In genomic region chr22:20503816-20504215, GRCh38 we compare ENCODE assay signal across 1 cellular context.
A peak's percentile ranks its signal among the peaks of the same experiment; 100 is the strongest.
TF ChIP-seq lines count a peak whose summit lies in the region.

No MANE protein-coding gene starts in this region.

TF ChIP-seq in K562, 482 proteins besides CTCF, POLR2A, EP300 and RAD21 (continued from another document):
- TF ChIP-seq ARID3B (CRISPR knock-in tag; IDR thresholded peaks at IDR 0.05; ENCODE audit: borderline replicate concordance) (peak; percentile 72; the same call in 1 of the 2 replicates), CEBPB (tag; IDR thresholded peaks at IDR 0.05) (no peak), ZNF431 (CRISPR knock-in tag; IDR thresholded peaks at IDR 0.05) (no peak), ZNF695 (CRISPR knock-in tag; IDR thresholded peaks at IDR 0.05) (0 out of 2 replicates have a peak, but pooled peaks have one; percentile 25), TCF15 (CRISPR knock-in tag; IDR thresholded peaks at IDR 0.05) (peak; percentile 67; the same call in 1 of the 2 replicates), FOXO4 (CRISPR knock-in tag; IDR thresholded peaks at IDR 0.05) (0 out of 2 replicates have a peak, but pooled peaks have one; percentile 65), ZNF408 (CRISPR knock-in tag; IDR thresholded peaks at IDR 0.05; ENCODE audit: low read depth) (0 out of 2 replicates have a peak, but pooled peaks have one; percentile 65), ZFP36 (IDR thresholded peaks at IDR 0.05; ENCODE audit: low read depth, low read length, partially characterized antibody) (no peak), LCOR (CRISPR knock-in tag; IDR thresholded peaks at IDR 0.05) (no peak), NR2F6 (CRISPR knock-in tag; IDR thresholded peaks at IDR 0.05) (0 out of 2 replicates have a peak, but pooled peaks have one; percentile 37)
